25 cellular contexts compared by ENCODE assay signal in genomic region chr11:67673358-67673757, GRCh38. TPM values are rescaled to one million over a fixed set of nuclear protein-coding genes. Genes with fewer than 3 reads are reported as not detected.
A peak's percentile ranks its signal among the peaks of the same experiment; 100 is the strongest.
DNase-seq lines count a peak whose midpoint lies in the region; ATAC-seq and TF ChIP-seq lines count a peak whose summit lies in the region.
"Had no signal": no experiment of that assay in that cellular context is flagged by ENCODE, and none has a peak within 500 bp of the region (broad histone marks: within the 10 kb centered on the region; RNA-seq: fewer than 3 reads in every experiment).

No MANE protein-coding gene starts in this region.

- H3K27me3 Mint-ChIP-seq in mesothelial cell of epicardium (ENCODE audit: low read depth) (peaks cover 3% of the 10 kb centered on the region), progenitor cell of endocrine pancreas (peaks cover 3% of the 10 kb centered on the region)

- no peak overlapping the region for H3K4me3 Mint-ChIP-seq in mesothelial cell of epicardium
- H3K4me3 Mint-ChIP-seq in progenitor cell of endocrine pancreas (ENCODE audit: low read depth), result no peak overlapping the region

- peak in 1 of 2 experiments; percentile 21 for DNase-seq in mesothelial cell of epicardium (ENCODE audit: low spot score in 2 of 2, unreplicated experiment in 2 of 2)
- DNase-seq in progenitor cell of endocrine pancreas (ENCODE audit: low spot score, unreplicated experiment), result no peak
- DNase-seq in activated T-cell treated with anti-CD3 and anti-CD28 coated beads, Interleukin-2, amount 50 U/mL, for 1 hour, result no peak
- DNase-seq in hippocampal formation (lab: John Stamatoyannopoulos, UW), result no peak
- DNase-seq in activated CD8-positive, alpha-beta memory T cell treated with anti-CD3 and anti-CD28 coated beads, Interleukin-2, amount 50 U/mL, for 48 hours, result no peak
- DNase-seq: 8988T, ACHN, BE2C, Calu3, DMS153, Kasumi-1, MG63, NCI-H1105 treated with DMSO at 0.1 percent for 48 hours, NCI-H146, NCI-H2029, NCI-H446, NCI-H524 treated with DMSO at 0.1 percent for 48 hours, NCI-H82, SHP77 had no signal

- no peak for TF ChIP-seq CTCF in C4-2B (conservative IDR thresholded peaks at IDR 0.05)
- no peak for TF ChIP-seq CTCF in VCaP (conservative IDR thresholded peaks at IDR 0.05)
- TF ChIP-seq CTCF in mesothelial cell of epicardium (IDR thresholded peaks at IDR 0.05; ENCODE audit: unreplicated experiment), result no peak
- no peak for TF ChIP-seq CTCF in progenitor cell of endocrine pancreas (IDR thresholded peaks at IDR 0.05; ENCODE audit: unreplicated experiment)

- peaks cover 11% of the 10 kb centered on the region for H3K9me3 Mint-ChIP-seq in mesothelial cell of epicardium
- peaks cover 6% of the 10 kb centered on the region for H3K9me3 Mint-ChIP-seq in progenitor cell of endocrine pancreas (ENCODE audit: low read depth)

- peaks cover 3% of the 10 kb centered on the region for H3K36me3 Mint-ChIP-seq in mesothelial cell of epicardium
- no peaks in the 10 kb centered on the region for H3K36me3 Mint-ChIP-seq in progenitor cell of endocrine pancreas (ENCODE audit: insufficient read depth)

- no peak for ATAC-seq in GM19328 (IDR thresholded peaks at IDR 0.05; ENCODE audit: unreplicated experiment)
- ATAC-seq: K562 had no signal

- H3K27ac ChIP-seq in C4-2B, result peak overlapping the region; percentile 92
- peak overlapping the region; percentile 97 for H3K27ac ChIP-seq in VCaP
- H3K27ac ChIP-seq: RWPE1 had no signal

- H3K27ac Mint-ChIP-seq in mesothelial cell of epicardium (peak overlapping the region; percentile 35), progenitor cell of endocrine pancreas (peak overlapping the region; percentile 38)

- H3K4me1 Mint-ChIP-seq in mesothelial cell of epicardium (peaks cover 24% of the 10 kb centered on the region), progenitor cell of endocrine pancreas (ENCODE audit: low read depth) (peaks cover 16% of the 10 kb centered on the region)

RNA-seq across cellular contexts. Expression of gene ALDH3B2, which starts 1.1 kb away (rescaled TPM):
- total RNA-seq in mesothelial cell of epicardium (2.5 to 3.1 TPM (median 2.7 TPM) in 3 replicates), progenitor cell of endocrine pancreas (0.67 and 1.6 TPM in 2 replicates)
- total RNA-seq: H7, K562 had no signal

RNA-seq across cellular contexts. Expression of gene ACY3, which starts 22.8 kb away (rescaled TPM):
- total RNA-seq in mesothelial cell of epicardium (not detected in 3 replicates), progenitor cell of endocrine pancreas (3.0 and 3.4 TPM in 2 replicates)
- total RNA-seq: H7, K562 had no signal

RNA-seq across cellular contexts. Expression of gene TBX10, which starts 33.8 kb away (rescaled TPM):
- not detected in 3 replicates for total RNA-seq in mesothelial cell of epicardium
- total RNA-seq in progenitor cell of endocrine pancreas, result not detected in 2 replicates
- total RNA-seq: Calu3, H7, K562 had no signal

RNA-seq across cellular contexts. Expression of gene NUDT8, which starts 43.6 kb away (rescaled TPM):
- total RNA-seq in mesothelial cell of epicardium (5.0 to 6.2 TPM (median 5.6 TPM) in 3 replicates), progenitor cell of endocrine pancreas (5.1 and 6.3 TPM in 2 replicates)
